ENCODE assay signal across 7 cellular contexts in the genomic region with DNA sequence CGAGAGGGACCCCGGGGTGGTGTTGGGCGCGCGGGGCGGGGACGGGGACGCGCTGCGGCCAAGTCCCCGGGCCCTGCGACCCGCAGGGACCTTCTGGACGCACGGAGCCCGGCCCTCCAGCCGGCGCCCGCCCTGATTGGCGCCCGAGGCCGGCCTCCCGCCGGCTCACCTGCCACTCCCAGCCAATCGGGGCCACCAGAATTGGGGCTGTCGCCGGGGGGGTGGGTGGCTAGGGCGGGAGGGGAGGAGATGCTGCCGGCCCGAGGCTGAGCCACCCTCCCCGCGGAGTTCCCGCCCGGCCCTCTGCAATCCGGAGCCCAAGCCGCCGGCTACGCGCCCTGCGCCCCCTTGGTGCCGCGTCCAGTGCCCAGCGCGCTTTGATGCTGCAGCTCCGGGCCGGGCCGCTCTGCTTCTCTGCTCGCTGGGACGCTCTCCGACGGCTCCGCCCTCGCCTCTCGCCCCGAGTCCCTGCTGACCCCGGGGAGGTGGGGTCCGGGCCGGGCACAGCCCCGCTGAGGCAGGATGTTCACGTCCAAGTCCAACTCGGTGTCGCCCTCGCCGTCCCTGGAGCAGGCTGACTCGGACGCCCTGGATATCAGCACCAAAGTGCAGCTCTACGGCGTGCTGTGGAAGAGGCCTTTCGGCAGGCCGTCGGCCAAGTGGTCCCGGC. TPM values are rescaled to one million over a fixed set of nuclear protein-coding genes. Genes with fewer than 3 reads are reported as not detected.
DNase-seq lines count a peak whose midpoint lies in the region; ATAC-seq, FAIRE-seq and TF ChIP-seq lines count a peak whose summit lies in the region.

Gene PLEKHD1 (plus strand): TSS at position 285 of the 670 bp plus-strand sequence. CDS start 238 bp downstream, at position 523.

- H3K27me3 ChIP-seq in GM12878 (replicated peaks in 1 of 2; ENCODE audit: control insufficient read depth in 2 of 2, insufficient read depth in 2 of 2, low read length in 1 of 2) (peaks cover 9 to 14% of the 10 kb centered on the region in 2 experiments; a peak in 3 of 4 replicates), kidney epithelial cell (ENCODE audit: control insufficient read depth, insufficient read depth, low read length) (peaks cover 47% of the 10 kb centered on the region), stomach (peaks cover 5 to 80% (median 38%) of the 10 kb centered on the region in 3 donors)

- H3K4me2 ChIP-seq in GM12878 (ENCODE audit: control insufficient read depth, insufficient read depth): peak within 1 kb of the TSS; percentile 36; the same call in 1 of the 2 replicates

- TF ChIP-seq RAD21 in GM12878 (IDR thresholded peaks at IDR 0.05; ENCODE audit: insufficient read depth, low read depth, low read length): no peak

- H3K27ac ChIP-seq in GM12878 (ENCODE audit: control insufficient read depth, insufficient read depth) (no peak within 1 kb of the TSS), stomach (no peak within 1 kb of the TSS)

- DNase-seq in HuH-7.5 (ENCODE audit: low spot score) (peak; percentile 81), GM12878 (ENCODE audit: low read depth, low spot score) (no peak), kidney epithelial cell (ENCODE audit: low read depth) (no peak), stomach (peak; percentile 32), LoVo (ENCODE audit: low spot score) (no peak)

- H3K4me1 ChIP-seq in GM12878 (ENCODE audit: control insufficient read depth, insufficient read depth, low read length): peaks cover 10% of the 10 kb centered on the region
- H3K4me1 ChIP-seq in stomach: peaks cover 17 to 20% (median 18%) of the 10 kb centered on the region in 4 donors

- H3K36me3 ChIP-seq in GM12878 (ENCODE audit: control insufficient read depth in 2 of 2, insufficient read depth in 2 of 2, low read length in 1 of 2) (no peaks in the 10 kb centered on the region), kidney epithelial cell (ENCODE audit: control insufficient read depth, insufficient read depth, low read length) (no peaks in the 10 kb centered on the region), stomach (no peaks in the 10 kb centered on the region)

- SMC1A ChIA-PET in GM12878 (lab: Charles Lee; ENCODE audit: uncharacterized antibody, unreplicated experiment): no interaction called here

- no peaks in the 10 kb centered on the region for H3K9me3 ChIP-seq in GM12878 (replicated peaks; ENCODE audit: control insufficient read depth, insufficient read depth, low read length)
- H3K9me3 ChIP-seq in stomach: no peaks in the 10 kb centered on the region

- no peak within 1 kb of the TSS for H2AFZ ChIP-seq in GM12878 (ENCODE audit: control insufficient read depth, low read depth, low read length)

- ATAC-seq in GM12878: no peak
- ATAC-seq in HG03354 (IDR thresholded peaks at IDR 0.05; ENCODE audit: poor library complexity, severe bottlenecking, unreplicated experiment): no peak
- ATAC-seq in GM18505 (IDR thresholded peaks at IDR 0.05; ENCODE audit: unreplicated experiment): no peak

- TF ChIP-seq CTCF in GM12878 (IDR thresholded peaks at IDR 0.05 in 2 of 3, conservative IDR thresholded peaks at IDR 0.05 in 1 of 3; ENCODE audit: control insufficient read depth in 2 of 3, extremely low read depth in 1 of 3, insufficient read depth in 1 of 3, low read depth in 3 of 3, low read length in 3 of 3): no peak
- no peak for TF ChIP-seq CTCF in kidney epithelial cell (IDR thresholded peaks at IDR 0.05; ENCODE audit: insufficient read depth, low read length, poor library complexity, severe bottlenecking)
- no peak for TF ChIP-seq CTCF in stomach (IDR thresholded peaks at IDR 0.05)

- H3K4me3 ChIP-seq in GM12878: no peak within 1 kb of the TSS
- peak within 1 kb of the TSS; percentile 31 for H3K4me3 ChIP-seq in kidney epithelial cell (ENCODE audit: low read depth, low read length)
- H3K4me3 ChIP-seq in stomach: peak within 1 kb of the TSS; percentile 40 to 61 (median 44)

- in situ Hi-C loops in GM12878 (cut with MboI): no loop called here

- no peaks in the 10 kb centered on the region for H4K20me1 ChIP-seq in GM12878 (ENCODE audit: control insufficient read depth, insufficient read depth)

- no peak for TF ChIP-seq POLR2A in GM12878 (IDR thresholded peaks at IDR 0.05; ENCODE audit: low read depth, low read length)
- no peak for TF ChIP-seq POLR2A in stomach (IDR thresholded peaks at IDR 0.05)
- no peak for TF ChIP-seq POLR2A in GM18505 (IDR thresholded peaks at IDR 0.05; ENCODE audit: borderline replicate concordance, extremely low read depth, insufficient read depth, insufficient read length)

- no peak for FAIRE-seq in GM12878 (lab: Jason Lieb, UNC)

- H3K9ac ChIP-seq in GM12878 (ENCODE audit: control insufficient read depth, insufficient read depth, low read length): no peak within 1 kb of the TSS

- BruUV-seq in GM12878 (replicated peaks; lab: Mats Ljungman, UMichigan): no TSS peak

- TF ChIP-seq EP300 in GM12878 (IDR thresholded peaks at IDR 0.05; ENCODE audit: borderline replicate concordance in 1 of 2, control insufficient read depth in 1 of 2, low read depth in 2 of 2, low read length in 2 of 2) (no peak), stomach (IDR thresholded peaks at IDR 0.05) (no peak)

- intact Hi-C loops in GM12878 (cut with micrococcal nuclease; ENCODE audit: unreplicated experiment) (no loop called here), stomach (cut with DNase I; ENCODE audit: low total_unique reads) (no loop called here)

- H3K79me2 ChIP-seq in GM12878 (ENCODE audit: control insufficient read depth, insufficient read depth, low read length): no peaks in the 10 kb centered on the region

- POLR2A ChIA-PET in GM12878 (lab: Charles Lee): no interaction called here

- CTCF ChIA-PET in GM12878 (lab: Yijun Ruan, JAX): no interaction called here

- RAD21 ChIA-PET in GM12878 (lab: Charles Lee; ENCODE audit: unreplicated experiment): no interaction called here

- 27% methylated on average over 27 of the region's 72 CpGs for WGBS in GM12878 (ENCODE audit: insufficient coverage, insufficient replicate concordance, low lambda C conversion rate, missing lambda C conversion rate)
- 1 to 7% (median 1%) methylated on average over 17 to 72 of the region's 72 CpGs for WGBS in stomach, 5 donors

TF ChIP-seq in GM12878, 131 proteins besides CTCF, POLR2A, EP300 and RAD21:
- TF ChIP-seq MLLT1 (IDR thresholded peaks at IDR 0.05) (no peak), HDAC6 (IDR thresholded peaks at IDR 0.05; ENCODE audit: unreplicated experiment) (peak; percentile 48), BHLHE40 (IDR thresholded peaks at IDR 0.05; ENCODE audit: borderline replicate concordance in 1 of 2, low read depth in 2 of 2, low read length in 1 of 2) (no peak)

RNA-seq across cellular contexts. Expression of gene PLEKHD1, which starts in this region (rescaled TPM):
- 0.15 and 0.21 TPM in 2 replicates for total RNA-seq in GM12878 (2013; cell fraction: nucleolus; rRNA removed)
- total RNA-seq in GM12878 (2014; rRNA removed) (0.06 TPM in 1 of 2 replicates, not detected in the other), GM12878 (2014; rRNA removed; fragmentation: Illumina TruSeq; extraction: Trizol) (0.05 TPM in 1 of 2 replicates, not detected in the other), GM12878 (2021) (0.08 TPM in 1 of 2 replicates, not detected in the other), kidney epithelial cell (0.41 and 0.84 TPM in 2 replicates), stomach (under 1 TPM in 1 of 5 donors, not detected in 4; 0.55 TPM)
- not detected for polyA plus RNA-seq in GM12878 (2011; ENCODE audit: low read depth)
- polyA plus RNA-seq in GM12878 (2011; rRNA removed) (0.01 and 0.03 TPM in 2 replicates), GM12878 (2014; fragmentation: Illumina TruSeq; extraction: Trizol) (0.01 TPM in 1 of 2 replicates, not detected in the other), GM12878 (2014; fragmentation: Nextera tagmentation; extraction: Ambion mirVana) (not detected), GM12878 (2014; rRNA removed) (0.03 TPM in 1 of 2 replicates, not detected in the other), GM12878 (2016; fragmentation: Nextera tagmentation; extraction: Ambion mirVana) (not detected), stomach (under 1 TPM; 0.08 to 0.15 (median 0.12) TPM)
- 0.01 and 0.02 TPM in 2 replicates for polyA plus RNA-seq in GM12878 (2011; cell fraction: cytosol; rRNA removed)
- polyA plus RNA-seq in GM12878 (2011; cell fraction: nucleus; rRNA removed): 0.06 TPM in 2 replicates
- 0.01 and 0.04 TPM in 2 replicates for polyA plus RNA-seq in GM12878 (2012)
- not detected in 2 replicates for polyA minus RNA-seq in GM12878 (2011; rRNA and poly(A)+ RNA removed)
- not detected in 2 replicates for polyA minus RNA-seq in GM12878 (2011; cell fraction: cytosol; rRNA and poly(A)+ RNA removed)
- not detected in 2 replicates for polyA minus RNA-seq in GM12878 (2011; cell fraction: nucleus; rRNA and poly(A)+ RNA removed)

Comparison
In these comparisons a context has a peak if more than half of its experiments do, and no peak if none do; other contexts are left out.
1. Peak in DNase-seq and H3K4me3 ChIP-seq in stomach; RNA of the gene not detected or under 1 TPM.